ENCODE assay signal across 18 cellular contexts in genomic region chr16:11272921-11273720, GRCh38. TPM values are rescaled to one million over a fixed set of nuclear protein-coding genes. Genes with fewer than 3 reads are reported as not detected.
"Had no signal": no experiment of that assay in that cellular context is flagged by ENCODE, and none has a peak within 500 bp of the region (broad histone marks: within the 10 kb centered on the region; RNA-seq: fewer than 3 reads in every experiment).

TSS of gene PRM3 (minus strand) at chr16:11273629. CDS start at chr16:11273595, 34 bp downstream.

- H3K4me1 ChIP-seq: heart right ventricle, psoas muscle, stomach had no signal

- H3K4me1 Mint-ChIP-seq: activated CD8-positive, alpha-beta memory T cell treated with anti-CD3 and anti-CD28 coated beads, Interleukin-2, amount 10 ng/mL, durations not matched to agents 7 days and 5 days had no signal

- H3K9me3 Mint-ChIP-seq: activated CD4-positive, alpha-beta T cell treated with anti-CD3 and anti-CD28 coated beads, Interleukin-2, amount 10 ng/mL, durations not matched to agents 7 days and 5 days; activated T-cell treated with anti-CD3 and anti-CD28 coated beads, Interleukin-2, amount 50 U/mL, for 4 hours had no signal

- H3K27me3 ChIP-seq: stomach had no signal

- H3K4me3 ChIP-seq: heart right ventricle, psoas muscle, stomach had no signal

- H3K27me3 Mint-ChIP-seq: activated CD4-positive, alpha-beta T cell treated with anti-CD3 and anti-CD28 coated beads, Interleukin-2, amount 10 ng/mL, durations not matched to agents 7 days and 5 days; activated naive CD8-positive, alpha-beta T cell had no signal

- H3K27ac ChIP-seq: heart right ventricle, psoas muscle, stomach had no signal

- H3K36me3 ChIP-seq: heart right ventricle, stomach had no signal

- H3K36me3 Mint-ChIP-seq: activated CD8-positive, alpha-beta memory T cell treated with anti-CD3 and anti-CD28 coated beads, Interleukin-2, amount 10 ng/mL, durations not matched to agents 7 days and 5 days; activated naive CD8-positive, alpha-beta T cell had no signal

- DNase-seq: activated CD4-positive, alpha-beta T cell treated with anti-CD3 and anti-CD28 coated beads, Interleukin-2, amount 10 ng/mL, durations not matched to agents 7 days and 5 days; activated CD4-positive, CD25-positive, alpha-beta regulatory T cell; activated CD8-positive, alpha-beta memory T cell treated with anti-CD3 and anti-CD28 coated beads, Interleukin-2, amount 10 ng/mL, durations not matched to agents 7 days and 5 days; activated gamma-delta T cell; activated T-cell treated with anti-CD3 and anti-CD28 coated beads, Interleukin-2, amount 50 U/mL, for 4 hours; heart right ventricle; kidney; left ventricle myocardium superior; nucleus accumbens; psoas muscle; stimulated activated CD4-positive, alpha-beta T cell treated with anti-CD3 and anti-CD28 coated beads, Interleukin-4, amount 100 ng/mL, for 1 hour; stomach; T-helper 2 cell had no signal

- H3K4me3 Mint-ChIP-seq: activated CD4-positive, alpha-beta T cell treated with anti-CD3 and anti-CD28 coated beads, Interleukin-2, amount 10 ng/mL, durations not matched to agents 7 days and 5 days; activated CD8-positive, alpha-beta memory T cell treated with anti-CD3 and anti-CD28 coated beads, Interleukin-2, amount 10 ng/mL, durations not matched to agents 7 days and 5 days; activated naive CD8-positive, alpha-beta T cell; activated T-cell treated with anti-CD3 and anti-CD28 coated beads, Interleukin-2, amount 50 U/mL, for 4 hours had no signal

- H3K27ac Mint-ChIP-seq: activated CD4-positive, alpha-beta T cell treated with anti-CD3 and anti-CD28 coated beads, Interleukin-2, amount 10 ng/mL, durations not matched to agents 7 days and 5 days; activated CD8-positive, alpha-beta memory T cell treated with anti-CD3 and anti-CD28 coated beads, Interleukin-2, amount 10 ng/mL, durations not matched to agents 7 days and 5 days; activated naive CD8-positive, alpha-beta T cell had no signal

- H3K9me3 ChIP-seq: psoas muscle, stomach had no signal

RNA-seq across cellular contexts. Expression of gene PRM3, which starts in this region (rescaled TPM):
- total RNA-seq: activated CD4-positive, alpha-beta T cell treated with anti-CD3 and anti-CD28 coated beads, Interleukin-2, amount 10 ng/mL, durations not matched to agents 7 days and 5 days; activated CD8-positive, alpha-beta memory T cell treated with anti-CD3 and anti-CD28 coated beads, Interleukin-2, amount 10 ng/mL, durations not matched to agents 7 days and 5 days; activated T-cell treated with anti-CD3 and anti-CD28 coated beads, Interleukin-2, amount 50 U/mL, for 4 hours; frontal cortex; heart right ventricle; kidney; left ventricle myocardium superior; mesenteric fat pad; myocyte; psoas muscle; stomach had no signal
- polyA plus RNA-seq: heart right ventricle, psoas muscle, stomach, thymus had no signal
